Comparison of ENCODE assay signal across 23 cellular contexts in genomic region chr18:506801-507200, GRCh38. TPM values are rescaled to one million over a fixed set of nuclear protein-coding genes. Genes with fewer than 3 reads are reported as not detected.
"Had no signal": no experiment of that assay in that cellular context is flagged by ENCODE, and none has a peak within 500 bp of the region (broad histone marks: within the 10 kb centered on the region; RNA-seq: fewer than 3 reads in every experiment).

No MANE protein-coding gene starts in this region.

- H3K36me3 Mint-ChIP-seq: naive B cell had no signal

- ATAC-seq: gastrocnemius medialis, heart right ventricle, left cardiac atrium, left lung, left ventricle myocardium superior, lower lobe of right lung, mucosa of descending colon had no signal

- H3K27ac Mint-ChIP-seq: mesothelial cell of epicardium, naive B cell had no signal

- H3K4me1 Mint-ChIP-seq: naive B cell had no signal

- H3K27me3 ChIP-seq: dorsolateral prefrontal cortex, gastrocnemius medialis had no signal

- H3K4me3 Mint-ChIP-seq: mesothelial cell of epicardium, naive B cell had no signal

- H3K27ac ChIP-seq: coronary artery, dorsolateral prefrontal cortex, esophagus squamous epithelium, gastrocnemius medialis, heart right ventricle, left lung, lower lobe of right lung had no signal

- H3K9me3 ChIP-seq: esophagus squamous epithelium, gastrocnemius medialis, heart right ventricle, left lung, lower lobe of right lung, mucosa of descending colon had no signal

- H3K4me3 ChIP-seq: coronary artery, dorsolateral prefrontal cortex, esophagus squamous epithelium, gastrocnemius medialis, heart right ventricle, left lung, lower lobe of right lung, mucosa of descending colon had no signal

- H3K36me3 ChIP-seq: esophagus squamous epithelium, gastrocnemius medialis, heart right ventricle, left lung, lower lobe of right lung had no signal

- H3K9me3 Mint-ChIP-seq: mesothelial cell of epicardium had no signal

- H3K4me1 ChIP-seq: esophagus squamous epithelium, gastrocnemius medialis, heart right ventricle, left lung, lower lobe of right lung had no signal

- FAIRE-seq: colon, islet of Langerhans, keratinocyte had no signal

- DNase-seq: dorsolateral prefrontal cortex; effector CD4-positive, alpha-beta T cell; effector memory CD4-positive, alpha-beta T cell; esophagus squamous epithelium; foreskin fibroblast; foreskin melanocyte; gastrocnemius medialis; glutamatergic neuron; head of caudate nucleus; heart right ventricle; hippocampal formation; left cardiac atrium; left lung; left ventricle myocardium superior; lower lobe of right lung; mesenchymal stem cell; mucosa of descending colon; naive B cell had no signal

RNA-seq across cellular contexts. Expression of gene COLEC12, which starts 6.3 kb away (rescaled TPM):
- polyA plus RNA-seq: keratinocyte had no signal
